Comparison of ENCODE assay signal across 10 cellular contexts in genomic region chr11:68412593-68413475, GRCh38. TPM values are rescaled to one million over a fixed set of nuclear protein-coding genes. Genes with fewer than 3 reads are reported as not detected.
DNase-seq lines count a peak whose midpoint lies in the region; ATAC-seq and TF ChIP-seq lines count a peak whose summit lies in the region.
"Had no signal": no experiment of that assay in that cellular context is flagged by ENCODE, and none has a peak within 500 bp of the region (broad histone marks: within the 10 kb centered on the region; RNA-seq: fewer than 3 reads in every experiment).

No MANE protein-coding gene starts in this region.

- TF ChIP-seq CTCF in GM13977 (IDR thresholded peaks at IDR 0.05; ENCODE audit: extremely low read depth, insufficient read depth, missing control alignments): no peak
- no peak for TF ChIP-seq CTCF in lung (IDR thresholded peaks at IDR 0.05; ENCODE audit: control extremely low read depth, extremely low read depth)

- H3K27me3 ChIP-seq in lung (ENCODE audit: control insufficient read depth, insufficient read depth): no peaks in the 10 kb centered on the region

- H3K27ac ChIP-seq in lung (ENCODE audit: low read depth in 1 of 2, low read length in 1 of 2): peak overlapping the region; percentile 67 to 76

- intact Hi-C loops in posterior cingulate gyrus (cut with DNase I): no loop called here
- intact Hi-C loops in posterior vena cava (cut with DNase I): no loop called here

- no peaks in the 10 kb centered on the region for H3K9me3 ChIP-seq in lung (ENCODE audit: control insufficient read depth in 2 of 2, insufficient read depth in 1 of 2, low read length in 1 of 2)

- no peak for ATAC-seq in lung (ENCODE audit: insufficient read depth, low FRiP score)
- ATAC-seq: naive thymus-derived CD8-positive, alpha-beta T cell had no signal

- DNase-seq in A172 (ENCODE audit: low spot score): peak; percentile 27
- DNase-seq in GM13977 (ENCODE audit: low spot score): peak; percentile 60
- DNase-seq in activated T-cell treated with anti-CD3 and anti-CD28 coated beads, Interleukin-2, amount 50 U/mL, for 48 hours: peak; percentile 54 to 63
- no peak for DNase-seq in lung (ENCODE audit: low spot score)
- no peak for DNase-seq in NCI-H748 (lab: John Stamatoyannopoulos, UW; ENCODE audit: unreplicated experiment)
- DNase-seq in posterior cingulate gyrus: no peak
- no peak for DNase-seq in posterior vena cava (ENCODE audit: low spot score)
- DNase-seq in DMS153 (lab: John Stamatoyannopoulos, UW): no peak
- DNase-seq: substantia nigra had no signal

- 78 to 87% methylated on average over 24 of the region's 24 CpGs for WGBS in lung, 2 donors

- in situ Hi-C loops in GM13977 (cut with MboI; ENCODE audit: low pct_unique_long_range_greater_than_20kb, low sequenced_read_pairs, unreplicated experiment): no loop called here

- H3K4me1 ChIP-seq in lung (ENCODE audit: control insufficient read depth in 2 of 2, insufficient read depth in 2 of 2, low read length in 2 of 2): peaks cover 0 to 18% of the 10 kb centered on the region in 2 donors

- no peak overlapping the region for H3K4me3 ChIP-seq in lung

- peaks cover 13 to 53% of the 10 kb centered on the region in 2 donors for H3K36me3 ChIP-seq in lung (ENCODE audit: control insufficient read depth in 2 of 2, insufficient read depth in 2 of 2, low read length in 2 of 2)

RNA-seq across cellular contexts. Expression of gene PPP6R3, which starts 47.7 kb away (rescaled TPM):
- 94.1 and 116 TPM in 2 replicates for total RNA-seq in A172 (2014; rRNA removed; shearing (Covaris generic))
- total RNA-seq in lung (100 to 1,000 TPM in 1 of 2 donors, 10 to 100 TPM in 1; 87.4 to 217 TPM), posterior vena cava (10 to 100 TPM; 84.2 to 92.9 TPM)
- 10 to 100 TPM; 28.5 to 34.0 TPM for polyA plus RNA-seq in lung

Comparison
In these comparisons a context has a peak if more than half of its experiments do, and no peak if none do; other contexts are left out.
1. DNase-seq: peak in A172 (single experiment), GM13977 (single experiment) and activated T-cell treated with anti-CD3 and anti-CD28 coated beads, Interleukin-2, amount 50 U/mL, for 48 hours (2 of 2); none in lung (single experiment), NCI-H748 (single experiment), posterior cingulate gyrus (0 of 10), posterior vena cava (single experiment) and DMS153 (single experiment).